In the genomic region with DNA sequence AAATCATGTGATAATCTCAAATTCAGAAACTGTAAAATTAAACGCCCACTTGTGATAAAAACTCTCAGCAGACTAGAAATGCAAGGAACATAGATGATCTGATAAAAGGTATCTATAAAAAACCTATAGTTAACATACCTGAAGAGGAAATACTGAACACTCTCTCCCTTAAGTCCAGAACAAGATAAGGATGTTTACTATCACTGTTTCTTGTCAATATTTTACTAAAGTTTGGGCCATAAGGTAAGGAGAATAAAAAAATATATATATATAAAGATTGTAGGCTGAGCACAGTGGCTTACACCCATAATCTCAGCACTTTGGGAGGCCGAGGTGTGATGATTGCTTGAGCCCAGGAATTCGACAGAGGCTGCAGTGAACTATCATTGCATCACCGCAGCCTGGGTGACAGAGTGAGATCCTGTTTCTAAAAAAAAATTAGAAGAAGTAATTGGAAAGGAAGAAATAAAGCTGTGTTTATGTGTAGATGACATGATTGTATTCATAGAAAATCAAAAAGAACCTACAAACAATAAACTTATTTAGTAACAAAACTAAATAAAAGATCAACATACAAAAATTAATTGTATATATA, we compare ENCODE assay signal across 13 cellular contexts. TPM values are rescaled to one million over a fixed set of nuclear protein-coding genes. Genes with fewer than 3 reads are reported as not detected.
"Had no signal": no experiment of that assay in that cellular context is flagged by ENCODE, and none has a peak within 500 bp of the region (broad histone marks: within the 10 kb centered on the region; RNA-seq: fewer than 3 reads in every experiment).

No MANE protein-coding gene starts in this region.

- H3K27me3 ChIP-seq: foreskin keratinocyte, left lung, testis, upper lobe of right lung had no signal

- H3K27ac ChIP-seq: foreskin keratinocyte, left lung, testis, upper lobe of right lung had no signal

- H3K36me3 ChIP-seq: upper lobe of right lung had no signal

- DNase-seq: activated effector memory CD4-positive, alpha-beta T cell treated with Interleukin-2 at 50 U/mL for 16 hours; activated T-cell treated with anti-CD3 and anti-CD28 coated beads, Interleukin-2, amount 50 U/mL, for 1 hour; amniotic stem cell; cerebellar nuclear complex; foreskin keratinocyte; left lung; stimulated activated CD4-positive, alpha-beta T cell treated with anti-CD3 and anti-CD28 coated beads, Interleukin-4, amount 100 ng/mL, for 1 hour; testis; upper lobe of right lung had no signal

- H3K9me3 ChIP-seq: left lung, testis, upper lobe of right lung had no signal

- H3K4me1 ChIP-seq: foreskin keratinocyte, left lung, testis, upper lobe of right lung had no signal

- H3K4me3 ChIP-seq: left lung, testis, upper lobe of right lung had no signal

- ATAC-seq: activated CD4-positive, CD25-positive, alpha-beta regulatory T cell treated with anti-CD3 and anti-CD28 coated beads, Interleukin-2, amount 50 U/mL, for 24 hours; activated naive CD4-positive, alpha-beta T cell treated with anti-CD3 and anti-CD28 coated beads, Interleukin-2, amount 50 U/mL, for 72 hours; esophagus mucosa; foreskin keratinocyte; left lung; upper lobe of right lung had no signal

RNA-seq across cellular contexts. Expression of gene SUGCT, which starts 28.8 kb away (rescaled TPM):
- total RNA-seq: T-helper 2 cell treated with Interferon-gamma antibody and Interleukin-4, amounts not matched to agents 100 ng/mL and 5 ng/mL, for 36 hours had no signal
